ENCODE assay signal across 8 cellular contexts in genomic region chr3:42043116-42043796, GRCh38. TPM values are rescaled to one million over a fixed set of nuclear protein-coding genes. Genes with fewer than 3 reads are reported as not detected.
DNase-seq lines count a peak whose midpoint lies in the region; ATAC-seq and TF ChIP-seq lines count a peak whose summit lies in the region.
"Had no signal": no experiment of that assay in that cellular context is flagged by ENCODE, and none has a peak within 500 bp of the region (broad histone marks: within the 10 kb centered on the region; RNA-seq: fewer than 3 reads in every experiment).

No MANE protein-coding gene starts in this region.

- no peak for TF ChIP-seq CTCF in ascending aorta (IDR thresholded peaks at IDR 0.05)
- TF ChIP-seq CTCF in kidney epithelial cell (IDR thresholded peaks at IDR 0.05; ENCODE audit: insufficient read depth, low read length, poor library complexity, severe bottlenecking) = no peak
- no peak for TF ChIP-seq CTCF in thyroid gland (IDR thresholded peaks at IDR 0.05)

- H3K4me1 ChIP-seq in ascending aorta = peaks cover 15 to 31% of the 10 kb centered on the region in 2 donors
- H3K4me1 ChIP-seq in thyroid gland = peaks cover 48 to 81% of the 10 kb centered on the region in 2 donors

- DNase-seq in MG63 (peak; percentile 58), ascending aorta (ENCODE audit: low spot score in 2 of 2) (no peak), kidney epithelial cell (ENCODE audit: low read depth) (peak; percentile 87), thyroid gland (peak; percentile 72 to 76), NCI-H1930 (lab: John Stamatoyannopoulos, UW) (no peak), SW480 (ENCODE audit: low spot score) (no peak)

- WGBS in thyroid gland, 2 donors = 21% methylated on average over 9 of the region's 9 CpGs

- TF ChIP-seq POLR2A in thyroid gland (IDR thresholded peaks at IDR 0.05) = peak in 1 of 2 donors; percentile 22

- no peak for ATAC-seq in HG03432 (IDR thresholded peaks at IDR 0.05; ENCODE audit: unreplicated experiment)

- H3K27ac ChIP-seq in ascending aorta (peak overlapping the region; percentile 30 to 75), thyroid gland (peak overlapping the region; percentile 71 to 93 (median 80))
- H3K27ac ChIP-seq: KMS-11 had no signal

- H3K36me3 ChIP-seq in MG63 (no peaks in the 10 kb centered on the region), ascending aorta (no peaks in the 10 kb centered on the region), kidney epithelial cell (ENCODE audit: control insufficient read depth, insufficient read depth, low read length) (no peaks in the 10 kb centered on the region), thyroid gland (no peaks in the 10 kb centered on the region)

- no peaks in the 10 kb centered on the region for H3K9me3 ChIP-seq in MG63
- H3K9me3 ChIP-seq in ascending aorta = no peaks in the 10 kb centered on the region
- H3K9me3 ChIP-seq in thyroid gland = no peaks in the 10 kb centered on the region

- H3K4me3 ChIP-seq in MG63 (no peak overlapping the region), ascending aorta (peak overlapping the region in 1 of 2 donors; percentile 26), kidney epithelial cell (ENCODE audit: low read depth, low read length) (no peak overlapping the region), thyroid gland (replicated peaks in 1 of 3) (no peak overlapping the region)

- intact Hi-C loops in ascending aorta (cut with DNase I) = no loop called here
- intact Hi-C loops in thyroid gland (cut with DNase I) = no loop called here

- no peaks in the 10 kb centered on the region for H3K27me3 ChIP-seq in MG63
- H3K27me3 ChIP-seq in ascending aorta = no peaks in the 10 kb centered on the region
- H3K27me3 ChIP-seq in kidney epithelial cell (ENCODE audit: control insufficient read depth, insufficient read depth, low read length) = no peaks in the 10 kb centered on the region
- no peaks in the 10 kb centered on the region for H3K27me3 ChIP-seq in thyroid gland

RNA-seq across cellular contexts. Expression of gene TRAK1, which starts 47.9 kb away (rescaled TPM):
- total RNA-seq in MG63 (2014; rRNA removed; shearing (Covaris generic); ENCODE audit: low replicate concordance) = 7.1 and 8.2 TPM in 2 replicates
- total RNA-seq in ascending aorta (37.5 TPM), kidney epithelial cell (40.6 and 41.7 TPM in 2 replicates), thyroid gland (10 to 100 TPM; 46.1 to 87.8 (median 76.4) TPM)

Comparison
In these comparisons a context has a peak if more than half of its experiments do, and no peak if none do; other contexts are left out.
1. DNase-seq: peak in MG63 (single experiment), kidney epithelial cell (single experiment) and thyroid gland (2 of 2); none in ascending aorta (0 of 2), NCI-H1930 (0 of 2) and SW480 (single experiment).